Comparison of ENCODE assay signal across 10 cellular contexts in the genomic region with DNA sequence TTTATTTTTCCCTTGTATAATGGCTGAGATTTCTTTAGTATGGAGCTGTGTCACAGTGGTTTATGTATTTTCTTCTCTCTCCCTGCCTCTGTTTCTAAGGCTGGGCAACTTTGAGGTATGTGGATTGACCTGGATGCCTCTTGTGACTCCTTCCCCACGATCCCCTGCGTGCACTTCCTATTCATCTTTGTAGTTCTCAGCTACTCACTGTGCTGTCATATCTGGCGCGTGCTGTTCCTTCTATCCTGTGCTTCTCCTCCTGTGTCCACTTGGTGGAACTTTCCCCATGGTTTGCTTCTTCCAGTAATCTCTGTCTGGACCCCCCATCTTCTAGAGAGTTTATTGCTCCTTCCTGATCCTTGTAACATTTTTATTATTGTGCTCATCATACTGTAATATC.
DNase-seq lines count a peak whose midpoint lies in the region; ATAC-seq and TF ChIP-seq lines count a peak whose summit lies in the region.
"Had no signal": no experiment of that assay in that cellular context is flagged by ENCODE, and none has a peak within 500 bp of the region (broad histone marks: within the 10 kb centered on the region; RNA-seq: fewer than 3 reads in every experiment).

No MANE protein-coding gene starts in this region.

- H3K27me3 ChIP-seq in AG04450 (ENCODE audit: control insufficient read depth, insufficient read depth, low read length) (no peaks in the 10 kb centered on the region), kidney epithelial cell (ENCODE audit: control insufficient read depth, insufficient read depth, low read length) (no peaks in the 10 kb centered on the region)

- DNase-seq in AG04450 (ENCODE audit: low read depth, low spot score) (no peak), HCEC 1CT (peak; percentile 83), amniotic epithelial cell (ENCODE audit: low read depth) (peak; percentile 74), kidney epithelial cell (ENCODE audit: low read depth) (peak; percentile 87), GM10248 (ENCODE audit: extremely low spot score) (no peak), medulla oblongata (ENCODE audit: extremely low spot score) (no peak)
- DNase-seq: activated effector memory CD4-positive, alpha-beta T cell treated with anti-CD3 and anti-CD28 coated beads, Interleukin-2, amount 50 U/mL, for 16 hours; MM.1S had no signal

- H3K36me3 ChIP-seq in kidney epithelial cell (ENCODE audit: control insufficient read depth, insufficient read depth, low read length) = no peaks in the 10 kb centered on the region

- CTCF ChIA-PET in AG04450 (lab: Charles Lee) (interaction anchor here (0.5 to 1.5 kb wide), 6 partner anchors 8 to 353 kb away, joined by 3 to 4 read pairs (median 3); no protein-coding TSS in a partner anchor), GM10248 (lab: Yijun Ruan, JAX) (interaction anchor here (1.1 to 8.4 kb wide), 6 partner anchors 11 to 181 kb away, joined by 3 to 73 read pairs (median 6); no protein-coding TSS in a partner anchor)

- no peak for ATAC-seq in GM21529 (IDR thresholded peaks at IDR 0.05; ENCODE audit: unreplicated experiment)
- no peak for ATAC-seq in GM19452 (IDR thresholded peaks at IDR 0.05; ENCODE audit: unreplicated experiment)

- 0 out of 2 replicates have a peak, but pooled peaks have one; percentile 11 for TF ChIP-seq CTCF in AG04450 (IDR thresholded peaks at IDR 0.05; ENCODE audit: low read depth, low read length)
- TF ChIP-seq CTCF in kidney epithelial cell (IDR thresholded peaks at IDR 0.05; ENCODE audit: insufficient read depth, low read length, poor library complexity, severe bottlenecking) = peak; percentile 21
- no peak for TF ChIP-seq CTCF in GM10248 (IDR thresholded peaks at IDR 0.05; ENCODE audit: control extremely low read depth, extremely low read depth, low read depth, missing control alignments)

- POLR2A ChIA-PET in AG04450 (lab: Yijun Ruan, JAX) (interaction anchor here (0.7 kb wide), 1 partner anchor 80 kb away, joined by 7 read pairs; no protein-coding TSS in a partner anchor), GM10248 (lab: Yijun Ruan, JAX) (interaction anchor here (1.4 kb wide), 1 partner anchor 21 kb away, joined by 8 read pairs; no protein-coding TSS in a partner anchor)

- H3K9me3 ChIP-seq in AG04450 (ENCODE audit: control insufficient read depth, insufficient read depth, low read length) = no peaks in the 10 kb centered on the region

- no peak overlapping the region for H3K27ac ChIP-seq in AG04450 (ENCODE audit: low read depth, low read length)

- H3K4me3 ChIP-seq in AG04450 (ENCODE audit: low read depth, low read length) = no peak overlapping the region
- no peak overlapping the region for H3K4me3 ChIP-seq in kidney epithelial cell (ENCODE audit: low read depth, low read length)

Comparison
In these comparisons a context has a peak if more than half of its experiments do, and no peak if none do; other contexts are left out.
1. DNase-seq: peak in HCEC 1CT (single experiment), amniotic epithelial cell (single experiment) and kidney epithelial cell (single experiment); none in AG04450 (single experiment), GM10248 (single experiment) and medulla oblongata (single experiment).